ENCODE assay signal across 1 cellular context in genomic region chr13:114100446-114101320, GRCh38.
TF ChIP-seq lines count a peak whose summit lies in the region.

No MANE protein-coding gene starts in this region.

TF ChIP-seq in IMR-90, 13 proteins besides CTCF, POLR2A, EP300 and RAD21:
- TF ChIP-seq ELK1 (IDR thresholded peaks at IDR 0.05; ENCODE audit: borderline replicate concordance, low read depth, low read length): no peak
- TF ChIP-seq SMC3 (IDR thresholded peaks at IDR 0.05; ENCODE audit: low read depth, low read length): no peak
- no peak for TF ChIP-seq CHD1 (IDR thresholded peaks at IDR 0.05; ENCODE audit: low read depth, low read length)
- no peak for TF ChIP-seq CEBPB (IDR thresholded peaks at IDR 0.05; ENCODE audit: low read depth, low read length)
- TF ChIP-seq BHLHE40 (IDR thresholded peaks at IDR 0.05; ENCODE audit: low read depth, low read length): no peak
- no peak for TF ChIP-seq USF2 (IDR thresholded peaks at IDR 0.05; ENCODE audit: low read depth, low read length)
- TF ChIP-seq MAFK (IDR thresholded peaks at IDR 0.05; ENCODE audit: low read depth, low read length): no peak
- TF ChIP-seq RCOR1 (IDR thresholded peaks at IDR 0.05; ENCODE audit: insufficient replicate concordance, low read length): no peak
- no peak for TF ChIP-seq RFX5 (IDR thresholded peaks at IDR 0.05; ENCODE audit: low read depth, low read length)
- no peak for TF ChIP-seq MAZ (IDR thresholded peaks at IDR 0.05; ENCODE audit: borderline replicate concordance, low read depth, low read length)
- TF ChIP-seq NFE2L2 (IDR thresholded peaks at IDR 0.05; ENCODE audit: low read depth, low read length): no peak
- no peak for TF ChIP-seq FOS (IDR thresholded peaks at IDR 0.05; ENCODE audit: low read depth, low read length)
- TF ChIP-seq MXI1 (IDR thresholded peaks at IDR 0.05; ENCODE audit: borderline replicate concordance, low read depth, low read length): no peak
